Comparison of ENCODE assay signal across 8 cellular contexts in genomic region chr12:13044859-13045384, GRCh38. TPM values are rescaled to one million over a fixed set of nuclear protein-coding genes. Genes with fewer than 3 reads are reported as not detected.
DNase-seq lines count a peak whose midpoint lies in the region; ATAC-seq and TF ChIP-seq lines count a peak whose summit lies in the region.

No MANE protein-coding gene starts in this region.

- H3K27me3 ChIP-seq in OCI-LY1 (ENCODE audit: insufficient read depth, low read length) (no peaks in the 10 kb centered on the region), trophoblast cell (ENCODE audit: insufficient read depth, low read length) (no peaks in the 10 kb centered on the region)

- no peaks in the 10 kb centered on the region for H3K79me1 ChIP-seq in trophoblast cell (ENCODE audit: low read length)

- peak overlapping the region; percentile 68 for H4K8ac ChIP-seq in trophoblast cell (ENCODE audit: low read depth, low read length)

- H3K4me3 ChIP-seq in OCI-LY1 (ENCODE audit: low read depth, low read length, poor library complexity, severe bottlenecking) (peak overlapping the region; percentile 72), epithelial cell of esophagus (ENCODE audit: low read length) (peak overlapping the region; percentile 85), trophoblast cell (ENCODE audit: low read depth, low read length) (peak overlapping the region; percentile 90)

- no CpG with 5 or more reads among the region's 8 CpGs for WGBS in trophoblast cell (ENCODE audit: extremely low coverage, insufficient coverage, insufficient read length)

- intact Hi-C loops in left colon (cut with DNase I, micrococcal nuclease) = no loop called here

- H2BK5ac ChIP-seq in trophoblast cell (ENCODE audit: low read depth, low read length, poor library complexity) = no peak overlapping the region

- peak overlapping the region; percentile 60; the same call in 1 of the 2 replicates for H3K9ac ChIP-seq in OCI-LY1 (ENCODE audit: low read length)
- no peak overlapping the region for H3K9ac ChIP-seq in trophoblast cell (ENCODE audit: low read length)

- no peaks in the 10 kb centered on the region for H3F3A ChIP-seq in OCI-LY1 (ENCODE audit: insufficient read depth, low read length)

- H3K27ac ChIP-seq in OCI-LY1 (ENCODE audit: low read depth, low read length, poor library complexity, severe bottlenecking) (no peak overlapping the region), trophoblast cell (ENCODE audit: low read depth, low read length) (no peak overlapping the region)

- no peak for ATAC-seq in left colon

- H3K36me3 ChIP-seq in OCI-LY1 (ENCODE audit: insufficient read depth, low read length) (no peaks in the 10 kb centered on the region), trophoblast cell (ENCODE audit: control insufficient read depth in 1 of 2, insufficient read depth in 2 of 2, low read length in 2 of 2) (no peaks in the 10 kb centered on the region)

- no peak overlapping the region for H4K91ac ChIP-seq in trophoblast cell (ENCODE audit: low read depth, low read length)

- H3K4ac ChIP-seq in trophoblast cell (ENCODE audit: low read depth, low read length) = no peak overlapping the region

- peak overlapping the region; percentile 49 for H4K12ac ChIP-seq in trophoblast cell (ENCODE audit: low read depth, low read length)

- no peak overlapping the region for H2BK12ac ChIP-seq in trophoblast cell (ENCODE audit: low read length)

- H3K79me2 ChIP-seq in OCI-LY1 (ENCODE audit: insufficient read depth, low read length) = no peaks in the 10 kb centered on the region
- H3K79me2 ChIP-seq in trophoblast cell (ENCODE audit: control insufficient read depth, insufficient read depth, low read length, poor library complexity) = peaks cover 2% of the 10 kb centered on the region

- H3K9me2 ChIP-seq in OCI-LY1 (ENCODE audit: low read depth, low read length) = no peaks in the 10 kb centered on the region

- H3K4me2 ChIP-seq in OCI-LY1 (ENCODE audit: low read length) (peak overlapping the region; percentile 81), trophoblast cell (ENCODE audit: low read length) (peak overlapping the region; percentile 55)

- H2AFZ ChIP-seq in OCI-LY1 (ENCODE audit: low read length) = no peak overlapping the region
- peak overlapping the region; percentile 87 for H2AFZ ChIP-seq in trophoblast cell (ENCODE audit: insufficient read depth, low read length, poor library complexity)

- peak overlapping the region; percentile 22 for H3K18ac ChIP-seq in trophoblast cell (ENCODE audit: low read length)

- H4K20me1 ChIP-seq in OCI-LY1 (ENCODE audit: insufficient read depth, low read length) = no peaks in the 10 kb centered on the region

- H2AK5ac ChIP-seq in trophoblast cell (ENCODE audit: low read length) = no peak overlapping the region

- TF ChIP-seq CTCF in OCI-LY1 (IDR thresholded peaks at IDR 0.05; ENCODE audit: low read length) = no peak
- TF ChIP-seq CTCF in epithelial cell of esophagus (IDR thresholded peaks at IDR 0.05; ENCODE audit: insufficient read depth, low read depth, low read length, missing control alignments) = no peak

- H3K23ac ChIP-seq in trophoblast cell (ENCODE audit: low read length) = no peak overlapping the region

- no peak overlapping the region for H3K14ac ChIP-seq in trophoblast cell (ENCODE audit: low read length)

- no peak overlapping the region for H2BK120ac ChIP-seq in trophoblast cell (ENCODE audit: insufficient read depth, low read length, poor library complexity)

- H3K4me1 ChIP-seq in OCI-LY1 (ENCODE audit: insufficient read depth, low read length, severe bottlenecking) (peaks cover 11% of the 10 kb centered on the region), trophoblast cell (ENCODE audit: control insufficient read depth in 1 of 2, insufficient read depth in 2 of 2, low read length in 2 of 2) (peaks cover 3 to 4% of the 10 kb centered on the region in 2 experiments)

- H3K9me3 ChIP-seq in OCI-LY1 (ENCODE audit: low read length) (no peaks in the 10 kb centered on the region), trophoblast cell (ENCODE audit: insufficient read depth, low read depth, low read length) (no peaks in the 10 kb centered on the region)

- DNase-seq in EH (ENCODE audit: low read depth) = peak; percentile 15
- DNase-seq in epithelial cell of esophagus (ENCODE audit: low read depth) = peak; percentile 19
- no peak for DNase-seq in trophoblast cell
- no peak for DNase-seq in SKM-1 treated with dmso at 0.1 percent for 144 hours (lab: John Stamatoyannopoulos, UW; ENCODE audit: unreplicated experiment)
- DNase-seq in GM19238 (ENCODE audit: insufficient read length, low spot score) = no peak
- no peak for DNase-seq in left colon
- no peak for DNase-seq in RKO (ENCODE audit: low spot score)

RNA-seq across cellular contexts. Expression of gene FAM234B, which starts 0.7 kb away (rescaled TPM):
- polyA plus RNA-seq in trophoblast cell (2013) = 2.9 and 3.1 TPM in 2 replicates
- total RNA-seq in left colon = 1 to 10 TPM; 1.3 to 1.7 TPM

RNA-seq across cellular contexts. Expression of gene HEBP1, which starts 44.9 kb away (rescaled TPM):
- 84.9 and 94.4 TPM in 2 replicates for polyA plus RNA-seq in trophoblast cell (2013)
- 10 to 100 TPM; 26.0 to 62.9 TPM for total RNA-seq in left colon

RNA-seq across cellular contexts. Expression of gene GSG1, which starts 58.5 kb away (rescaled TPM):
- 0.03 TPM in 1 of 2 replicates, not detected in the other for polyA plus RNA-seq in trophoblast cell (2013)
- total RNA-seq in left colon = not detected

Comparison
In these comparisons a context has a peak if more than half of its experiments do, and no peak if none do; other contexts are left out.
1. DNase-seq: peak in EH (single experiment) and epithelial cell of esophagus (single experiment); none in trophoblast cell (0 of 2), SKM-1 treated with dmso at 0.1 percent for 144 hours (single experiment), GM19238 (single experiment), left colon (0 of 2) and RKO (single experiment).
2. Peak in every context shown above with its lines, with median percentiles within 50 percentile points of each other: H3K4me3 ChIP-seq.